In the genomic region with DNA sequence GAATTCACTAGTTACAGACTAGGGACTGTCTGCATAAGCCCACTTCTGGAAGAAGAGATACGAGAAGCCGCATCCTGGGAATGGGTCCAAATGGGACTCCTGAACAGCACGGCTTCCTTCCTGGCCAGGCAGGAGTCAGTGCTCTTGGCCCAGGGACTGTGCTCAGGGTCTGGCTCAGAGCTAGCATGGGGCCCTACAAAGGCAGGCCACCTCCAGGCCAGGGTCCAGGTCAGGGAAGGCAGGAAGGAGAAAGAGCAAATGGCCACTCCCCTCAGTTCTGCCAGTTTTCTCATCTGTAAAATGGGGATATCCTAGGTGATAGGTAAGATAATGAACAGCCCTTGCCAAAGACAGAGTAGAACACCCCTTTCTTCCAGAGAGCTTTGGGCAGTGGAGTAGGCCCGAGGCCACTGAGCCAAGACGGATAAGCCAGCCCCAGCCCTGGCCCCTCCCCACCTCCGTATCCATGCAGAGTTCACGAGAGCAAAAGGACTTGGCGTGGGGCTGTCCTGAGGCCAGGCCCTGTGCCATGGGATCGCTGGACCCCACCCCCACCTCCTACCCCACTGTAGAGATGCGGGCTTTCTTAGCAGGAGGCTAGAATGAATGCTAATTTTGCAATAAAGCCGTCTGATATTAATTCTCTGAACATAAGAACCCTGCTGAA, we compare ENCODE assay signal across 18 cellular contexts.
A peak's percentile ranks its signal among the peaks of the same experiment; 100 is the strongest.
DNase-seq lines count a peak whose midpoint lies in the region; ATAC-seq lines count a peak whose summit lies in the region.
"Had no signal": no experiment of that assay in that cellular context is flagged by ENCODE, and none has a peak within 500 bp of the region (broad histone marks: within the 10 kb centered on the region; RNA-seq: fewer than 3 reads in every experiment).

No MANE protein-coding gene starts in this region.

- H3K27me3 Mint-ChIP-seq in activated naive CD4-positive, alpha-beta T cell treated with anti-CD3 and anti-CD28 coated beads, Interleukin-2, amount 50 U/mL, for 24 hours, result no peaks in the 10 kb centered on the region
- H3K27me3 Mint-ChIP-seq in IgD-negative memory B cell, result no peaks in the 10 kb centered on the region
- H3K27me3 Mint-ChIP-seq: CD4-positive, alpha-beta memory T cell had no signal

- peak overlapping the region; percentile 76 for H3K27ac Mint-ChIP-seq in activated naive CD4-positive, alpha-beta T cell treated with anti-CD3 and anti-CD28 coated beads, Interleukin-2, amount 50 U/mL, for 24 hours
- H3K27ac Mint-ChIP-seq in activated naive CD4-positive, alpha-beta T cell treated with anti-CD3 and anti-CD28 coated beads, Interleukin-2, amount 50 U/mL, for 72 hours, result no peak overlapping the region
- H3K27ac Mint-ChIP-seq in IgD-negative memory B cell, result peak overlapping the region in 2 of 3 donors; percentile 54 to 89
- H3K27ac Mint-ChIP-seq: GM23338, HFFc6 had no signal

- H3K9me3 Mint-ChIP-seq in activated naive CD4-positive, alpha-beta T cell treated with anti-CD3 and anti-CD28 coated beads, Interleukin-2, amount 50 U/mL, for 24 hours, result no peaks in the 10 kb centered on the region
- no peaks in the 10 kb centered on the region for H3K9me3 Mint-ChIP-seq in activated naive CD4-positive, alpha-beta T cell treated with anti-CD3 and anti-CD28 coated beads, Interleukin-2, amount 50 U/mL, for 72 hours
- H3K9me3 Mint-ChIP-seq in IgD-negative memory B cell, result no peaks in the 10 kb centered on the region
- H3K9me3 Mint-ChIP-seq: CD4-positive, alpha-beta memory T cell; GM23338; HFFc6 had no signal

- no peak overlapping the region for H3K4me3 Mint-ChIP-seq in activated naive CD4-positive, alpha-beta T cell treated with anti-CD3 and anti-CD28 coated beads, Interleukin-2, amount 50 U/mL, for 24 hours
- H3K4me3 Mint-ChIP-seq in IgD-negative memory B cell, result no peak overlapping the region
- H3K4me3 Mint-ChIP-seq: CD4-positive, alpha-beta memory T cell; GM23338; HFFc6 had no signal

- no peak for ATAC-seq in activated naive CD4-positive, alpha-beta T cell treated with anti-CD3 and anti-CD28 coated beads, Interleukin-2, amount 50 U/mL, for 72 hours
- ATAC-seq: A549, GM12878, GM23338, HCT116 had no signal

- H3K4me1 Mint-ChIP-seq in activated naive CD4-positive, alpha-beta T cell treated with anti-CD3 and anti-CD28 coated beads, Interleukin-2, amount 50 U/mL, for 24 hours, result no peaks in the 10 kb centered on the region
- peaks cover 0 to 2% (median 0%) of the 10 kb centered on the region in 3 donors for H3K4me1 Mint-ChIP-seq in IgD-negative memory B cell

- no peak for DNase-seq in activated naive CD4-positive, alpha-beta T cell treated with anti-CD3 and anti-CD28 coated beads, Interleukin-2, amount 50 U/mL, for 72 hours (ENCODE audit: low spot score in 2 of 2)
- DNase-seq in dermis blood vessel endothelial cell (peak; percentile 49), mesenteric fat pad (ENCODE audit: low spot score) (peak; percentile 60), NCI-H82 (lab: John Stamatoyannopoulos, UW) (no peak), DMS53 (lab: John Stamatoyannopoulos, UW) (no peak), SKM-1 (lab: John Stamatoyannopoulos, UW; ENCODE audit: unreplicated experiment) (no peak)
- DNase-seq: AML-193; CD4-positive, alpha-beta memory T cell; DMS153; DMS79 treated with DMSO at 0.1 percent for 48 hours; HFFc6; IMR-90 had no signal

- peaks cover 9% of the 10 kb centered on the region for H3K36me3 Mint-ChIP-seq in activated naive CD4-positive, alpha-beta T cell treated with anti-CD3 and anti-CD28 coated beads, Interleukin-2, amount 50 U/mL, for 24 hours
- no peaks in the 10 kb centered on the region for H3K36me3 Mint-ChIP-seq in activated naive CD4-positive, alpha-beta T cell treated with anti-CD3 and anti-CD28 coated beads, Interleukin-2, amount 50 U/mL, for 72 hours
- H3K36me3 Mint-ChIP-seq in IgD-negative memory B cell, result peaks cover 4% of the 10 kb centered on the region

Comparison
In these comparisons a context has a peak if more than half of its experiments do, and no peak if none do; other contexts are left out.
1. H3K27ac Mint-ChIP-seq: peak in activated naive CD4-positive, alpha-beta T cell treated with anti-CD3 and anti-CD28 coated beads, Interleukin-2, amount 50 U/mL, for 24 hours (single experiment) and IgD-negative memory B cell (2 of 3); none in activated naive CD4-positive, alpha-beta T cell treated with anti-CD3 and anti-CD28 coated beads, Interleukin-2, amount 50 U/mL, for 72 hours (0 of 2).
2. DNase-seq: peak in dermis blood vessel endothelial cell (single experiment) and mesenteric fat pad (single experiment); none in activated naive CD4-positive, alpha-beta T cell treated with anti-CD3 and anti-CD28 coated beads, Interleukin-2, amount 50 U/mL, for 72 hours (0 of 2), NCI-H82 (single experiment), DMS53 (single experiment) and SKM-1 (single experiment).